In genomic region chr10:119357389-119358139, GRCh38 we compare ENCODE assay signal across 16 cellular contexts.
"Had no signal": no experiment of that assay in that cellular context is flagged by ENCODE, and none has a peak within 500 bp of the region (broad histone marks: within the 10 kb centered on the region; RNA-seq: fewer than 3 reads in every experiment).

No MANE protein-coding gene starts in this region.

- ATAC-seq: activated CD8-positive, alpha-beta memory T cell treated with anti-CD3 and anti-CD28 coated beads, Interleukin-2, amount 10 ng/mL, durations not matched to agents 7 days and 5 days; left colon; mucosa of descending colon; naive thymus-derived CD4-positive, alpha-beta T cell; pancreas had no signal

- H3K27ac ChIP-seq: pancreas, thoracic aorta had no signal

- H3K4me2 ChIP-seq: smooth muscle cell had no signal

- H3K4me3 ChIP-seq: mucosa of descending colon, pancreas, smooth muscle cell, thoracic aorta had no signal

- H3K27me3 ChIP-seq: pancreas had no signal

- FAIRE-seq: pancreas had no signal

- H3K36me3 ChIP-seq: pancreas, thoracic aorta had no signal

- H3K9me3 ChIP-seq: pancreas, thoracic aorta had no signal

- DNase-seq: activated CD4-positive, CD25-positive, alpha-beta regulatory T cell treated with anti-CD3 and anti-CD28 coated beads, Interleukin-2, amount 50 U/mL, for 72 hours; activated CD8-positive, alpha-beta memory T cell treated with anti-CD3 and anti-CD28 coated beads, Interleukin-2, amount 10 ng/mL, durations not matched to agents 7 days and 5 days; activated effector memory CD4-positive, alpha-beta T cell treated with Interleukin-2 at 50 U/mL for 16 hours; activated naive CD4-positive, alpha-beta T cell treated with anti-CD3 and anti-CD28 coated beads, Interleukin-2, amount 50 U/mL, for 16 hours; activated T-cell treated with anti-CD3 and anti-CD28 coated beads, Interleukin-2, amount 50 U/mL, for 24 hours; caudate nucleus; cortex of kidney; effector memory CD4-positive, alpha-beta T cell; foreskin melanocyte; head of caudate nucleus; left colon; mucosa of descending colon; naive thymus-derived CD4-positive, alpha-beta T cell; pancreas had no signal
